1 cellular context compared by ENCODE assay signal in genomic region chr1:67420835-67421492, GRCh38.
TF ChIP-seq lines count a peak whose summit lies in the region.

No MANE protein-coding gene starts in this region.

TF ChIP-seq in K562, 482 proteins besides CTCF, POLR2A, EP300 and RAD21:
- TF ChIP-seq ZBTB9 (CRISPR knock-in tag; IDR thresholded peaks at IDR 0.05) = no peak
- no peak for TF ChIP-seq DMBX1 (CRISPR knock-in tag; IDR thresholded peaks at IDR 0.05; ENCODE audit: borderline replicate concordance)
- no peak for TF ChIP-seq ZNF124 (CRISPR knock-in tag; IDR thresholded peaks at IDR 0.05)
- TF ChIP-seq ZNF77 (CRISPR knock-in tag; IDR thresholded peaks at IDR 0.05) = no peak
